ENCODE assay signal across 8 cellular contexts in the genomic region with DNA sequence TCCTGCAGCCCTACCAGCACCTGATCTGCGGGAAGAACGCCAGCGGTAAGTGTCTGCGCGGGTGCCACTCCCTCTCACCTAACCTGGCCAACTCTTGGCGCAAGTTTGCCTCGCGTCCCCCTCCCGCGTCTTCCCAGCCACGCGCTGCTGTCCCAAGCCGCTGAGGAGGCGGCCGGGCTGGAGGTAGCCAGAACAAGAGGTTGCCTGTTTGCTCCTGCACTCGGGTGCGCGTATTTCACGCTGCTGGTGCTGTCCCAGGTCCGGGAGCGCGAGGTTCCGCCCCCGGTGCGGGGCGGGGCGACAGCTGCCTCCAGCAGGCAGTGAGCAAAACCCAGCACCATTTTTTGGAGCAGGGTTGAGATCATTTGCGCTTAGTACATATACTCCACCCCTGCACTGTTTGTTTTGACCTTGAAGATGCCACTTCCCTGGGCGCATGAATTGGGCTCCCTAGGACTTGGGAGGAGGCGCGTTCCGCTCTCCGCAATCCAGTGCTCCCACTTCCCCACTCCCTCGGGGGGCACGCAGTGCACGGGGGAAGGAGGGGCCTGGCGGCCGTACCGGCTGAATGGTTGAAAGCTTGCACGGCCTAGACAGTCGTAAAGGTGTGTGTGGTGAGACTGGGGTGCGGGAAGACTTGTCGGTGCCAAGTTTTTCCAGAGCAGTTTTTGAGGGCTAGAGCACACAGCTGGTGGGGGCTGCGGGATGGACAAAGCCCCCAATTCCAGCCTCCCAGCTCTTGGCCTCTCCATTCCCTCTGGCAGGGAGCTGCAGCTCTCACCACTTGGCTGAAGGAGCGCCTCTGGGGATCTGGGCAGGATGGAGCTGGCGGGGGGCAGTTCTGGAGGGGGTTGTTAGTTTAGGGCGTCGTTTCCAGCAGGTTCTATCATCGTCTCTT.
A peak's percentile ranks its signal among the peaks of the same experiment; 100 is the strongest.
DNase-seq lines count a peak whose midpoint lies in the region; ATAC-seq and TF ChIP-seq lines count a peak whose summit lies in the region.

No MANE protein-coding gene starts in this region.

- no peaks in the 10 kb centered on the region for H3K9me3 Mint-ChIP-seq in WTC11

- dilution Hi-C loops in mammary epithelial cell (cut with HindIII; ENCODE audit: low sequenced_read_pairs): no loop called here

- 5% methylated on average over 24 of the region's 49 CpGs for WGBS in mammary epithelial cell (ENCODE audit: low coverage, missing lambda C conversion rate)
- 0% methylated on average over 14 of the region's 49 CpGs for WGBS in right lobe of liver (ENCODE audit: insufficient coverage, low coverage, low lambda C conversion rate, missing lambda C conversion rate)

- no peaks in the 10 kb centered on the region for H4K20me1 ChIP-seq in mammary epithelial cell (ENCODE audit: insufficient read depth, low read length)

- intact Hi-C loops in mammary epithelial cell (cut with micrococcal nuclease) (loop anchor here (2.0 to 5.0 kb wide), 2 partner anchors 37 to 193 kb away; no protein-coding TSS in a partner anchor), right lobe of liver (cut with DNase I) (no loop called here)

- no peak overlapping the region for H3K27ac Mint-ChIP-seq in WTC11

- H3K79me2 ChIP-seq in mammary epithelial cell (ENCODE audit: insufficient read depth, low read length): peaks cover 60% of the 10 kb centered on the region

- H3K27me3 ChIP-seq in mammary epithelial cell (ENCODE audit: insufficient read depth, low read length) (peaks cover 2% of the 10 kb centered on the region), right lobe of liver (no peaks in the 10 kb centered on the region)

- no TSS peak for BruUV-seq in mammary epithelial cell (replicated peaks; lab: Mats Ljungman, UMichigan)

- no peak for TF ChIP-seq CTCF in WTC11 (IDR thresholded peaks at IDR 0.05)
- no peak for TF ChIP-seq CTCF in mammary epithelial cell (conservative IDR thresholded peaks at IDR 0.05 in 1 of 2, IDR thresholded peaks at IDR 0.05 in 1 of 2; ENCODE audit: extremely low read depth in 1 of 2, insufficient read depth in 1 of 2, low read depth in 1 of 2, low read length in 2 of 2)
- TF ChIP-seq CTCF in right lobe of liver (IDR thresholded peaks at IDR 0.05): no peak

- H3K27ac ChIP-seq in mammary epithelial cell (ENCODE audit: insufficient read depth, low read depth, low read length) (peak overlapping the region; percentile 61), right lobe of liver (no peak overlapping the region)

- H3K9me3 ChIP-seq in mammary epithelial cell (replicated peaks; ENCODE audit: insufficient read depth, low read length) (no peaks in the 10 kb centered on the region), right lobe of liver (no peaks in the 10 kb centered on the region)

- DNase-seq in NCI-H187 (lab: John Stamatoyannopoulos, UW) (peak; percentile 58 to 78), NCI-H187 treated with DMSO at 0.1 percent for 48 hours (lab: John Stamatoyannopoulos, UW) (no peak), WTC11 (ENCODE audit: low spot score) (peak; percentile 70), mammary epithelial cell (peak; percentile 91), right lobe of liver (peak in 2 of 3 donors; percentile 46 to 58), Ammon's horn (ENCODE audit: low spot score) (no peak)
- peak; percentile 64 to 75 (median 65) for DNase-seq in stimulated activated CD4-positive, alpha-beta T cell treated with anti-CD3 and anti-CD28 coated beads, TNF-alpha, amount 100 ng/mL, for 48 hours (ENCODE audit: low read depth in 3 of 3)

- peaks cover 20% of the 10 kb centered on the region for H3K4me1 ChIP-seq in mammary epithelial cell (ENCODE audit: insufficient read depth, low read length)
- peaks cover 0 to 27% (median 6%) of the 10 kb centered on the region in 4 donors for H3K4me1 ChIP-seq in right lobe of liver

- H3K36me3 Mint-ChIP-seq in WTC11: no peaks in the 10 kb centered on the region

- H3K4me1 Mint-ChIP-seq in WTC11: peaks cover 36% of the 10 kb centered on the region

- H3K4me2 ChIP-seq in mammary epithelial cell (ENCODE audit: insufficient read depth, low read depth, low read length): peak overlapping the region; percentile 99

- H3K36me3 ChIP-seq in mammary epithelial cell (ENCODE audit: insufficient read depth, low read length) (no peaks in the 10 kb centered on the region), right lobe of liver (no peaks in the 10 kb centered on the region)

- H3K9ac ChIP-seq in mammary epithelial cell (ENCODE audit: insufficient read depth, low read length): peak overlapping the region; percentile 73

- in situ Hi-C loops in mammary epithelial cell (cut with MboI; ENCODE audit: low sequenced_read_pairs in 2 of 2): no loop called here

- POLR2A ChIA-PET in WTC11 (lab: Charles Lee): interaction anchor here (0.6 to 1.5 kb wide), 2 partner anchors 82 to 1082 kb away, joined by 4 to 6 read pairs; no protein-coding TSS in a partner anchor

- peak overlapping the region; percentile 57 to 82 (median 76) for H3K4me3 ChIP-seq in mammary epithelial cell (replicated peaks in 1 of 3; ENCODE audit: insufficient read depth in 1 of 3, low read depth in 2 of 3, low read length in 3 of 3)
- H3K4me3 ChIP-seq in right lobe of liver: peak overlapping the region in 1 of 3 donors; percentile 49

- peak overlapping the region; percentile 88 for H3K4me3 Mint-ChIP-seq in WTC11

- H3K27me3 Mint-ChIP-seq in WTC11 (ENCODE audit: low read depth): peaks cover 68% of the 10 kb centered on the region

- CTCF ChIA-PET in WTC11 (lab: Charles Lee): interaction anchor here (0.7 to 5.0 kb wide), 13 partner anchors 11 to 356 kb away, joined by 3 to 37 read pairs (median 4); no protein-coding TSS in a partner anchor
- CTCF ChIA-PET in mammary epithelial cell (lab: Charles Lee; ENCODE audit: low non-redundant PET): interaction anchor here (0.6 to 1.0 kb wide), 3 partner anchors 9 to 85 kb away, joined by 3 to 6 read pairs (median 3); no protein-coding TSS in a partner anchor

- TF ChIP-seq POLR2A in right lobe of liver (IDR thresholded peaks at IDR 0.05): no peak

- ATAC-seq in WTC11 (peak; percentile 19), right lobe of liver (peak; percentile 20 to 32 (median 26)), GM21390 (IDR thresholded peaks at IDR 0.05; ENCODE audit: unreplicated experiment) (no peak)

- peak overlapping the region; percentile 93 for H2AFZ ChIP-seq in mammary epithelial cell (ENCODE audit: low read depth, low read length)

TF ChIP-seq in WTC11, 78 proteins besides CTCF, POLR2A, EP300 and RAD21 (continues in another document):
- TF ChIP-seq ZNF671 (CRISPR knock-in tag; IDR thresholded peaks at IDR 0.05): no peak
- no peak for TF ChIP-seq TEAD4 (CRISPR knock-in tag; IDR thresholded peaks at IDR 0.05)
- no peak for TF ChIP-seq MXD4 (CRISPR knock-in tag; IDR thresholded peaks at IDR 0.05; ENCODE audit: borderline replicate concordance)
- no peak for TF ChIP-seq AFF4 (CRISPR knock-in tag; IDR thresholded peaks at IDR 0.05; ENCODE audit: borderline replicate concordance)
- no peak for TF ChIP-seq TP53 (CRISPR knock-in tag; IDR thresholded peaks at IDR 0.05)
- TF ChIP-seq JAZF1 (CRISPR knock-in tag; IDR thresholded peaks at IDR 0.05): no peak
- TF ChIP-seq ZNF425 (CRISPR knock-in tag; conservative IDR thresholded peaks at IDR 0.05): no peak
- no peak for TF ChIP-seq GABPB1 (CRISPR knock-in tag; IDR thresholded peaks at IDR 0.05)

Comparison
In these comparisons a context has a peak if more than half of its experiments do, and no peak if none do; other contexts are left out.
1. DNase-seq: peak in NCI-H187 (2 of 2), WTC11 (single experiment), mammary epithelial cell (single experiment), right lobe of liver (2 of 3) and stimulated activated CD4-positive, alpha-beta T cell treated with anti-CD3 and anti-CD28 coated beads, TNF-alpha, amount 100 ng/mL, for 48 hours (3 of 3); none in NCI-H187 treated with DMSO at 0.1 percent for 48 hours (single experiment) and Ammon's horn (single experiment).